1 cellular context compared by ENCODE assay signal in genomic region chr7:134828361-134828760, GRCh38.
TF ChIP-seq lines count a peak whose summit lies in the region.

No MANE protein-coding gene starts in this region.

TF ChIP-seq in WTC11, 78 proteins besides CTCF, POLR2A, EP300 and RAD21 (continued from another document):
- TF ChIP-seq, protein P1, sequence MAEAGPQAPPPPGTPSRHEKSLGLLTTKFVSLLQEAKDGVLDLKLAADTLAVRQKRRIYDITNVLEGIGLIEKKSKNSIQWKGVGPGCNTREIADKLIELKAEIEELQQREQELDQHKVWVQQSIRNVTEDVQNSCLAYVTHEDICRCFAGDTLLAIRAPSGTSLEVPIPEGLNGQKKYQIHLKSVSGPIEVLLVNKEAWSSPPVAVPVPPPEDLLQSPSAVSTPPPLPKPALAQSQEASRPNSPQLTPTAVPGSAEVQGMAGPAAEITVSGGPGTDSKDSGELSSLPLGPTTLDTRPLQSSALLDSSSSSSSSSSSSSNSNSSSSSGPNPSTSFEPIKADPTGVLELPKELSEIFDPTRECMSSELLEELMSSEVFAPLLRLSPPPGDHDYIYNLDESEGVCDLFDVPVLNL (CRISPR knock-in tag; IDR thresholded peaks at IDR 0.05; ENCODE audit: borderline replicate concordance, low read depth), result no peak
- TF ChIP-seq RELA (CRISPR knock-in tag; IDR thresholded peaks at IDR 0.05; ENCODE audit: borderline replicate concordance), result no peak
- TF ChIP-seq, protein P2, sequence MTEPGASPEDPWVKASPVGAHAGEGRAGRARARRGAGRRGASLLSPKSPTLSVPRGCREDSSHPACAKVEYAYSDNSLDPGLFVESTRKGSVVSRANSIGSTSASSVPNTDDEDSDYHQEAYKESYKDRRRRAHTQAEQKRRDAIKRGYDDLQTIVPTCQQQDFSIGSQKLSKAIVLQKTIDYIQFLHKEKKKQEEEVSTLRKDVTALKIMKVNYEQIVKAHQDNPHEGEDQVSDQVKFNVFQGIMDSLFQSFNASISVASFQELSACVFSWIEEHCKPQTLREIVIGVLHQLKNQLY (CRISPR knock-in tag; IDR thresholded peaks at IDR 0.05), result no peak
